ENCODE assay signal across 1 cellular context in the genomic region with DNA sequence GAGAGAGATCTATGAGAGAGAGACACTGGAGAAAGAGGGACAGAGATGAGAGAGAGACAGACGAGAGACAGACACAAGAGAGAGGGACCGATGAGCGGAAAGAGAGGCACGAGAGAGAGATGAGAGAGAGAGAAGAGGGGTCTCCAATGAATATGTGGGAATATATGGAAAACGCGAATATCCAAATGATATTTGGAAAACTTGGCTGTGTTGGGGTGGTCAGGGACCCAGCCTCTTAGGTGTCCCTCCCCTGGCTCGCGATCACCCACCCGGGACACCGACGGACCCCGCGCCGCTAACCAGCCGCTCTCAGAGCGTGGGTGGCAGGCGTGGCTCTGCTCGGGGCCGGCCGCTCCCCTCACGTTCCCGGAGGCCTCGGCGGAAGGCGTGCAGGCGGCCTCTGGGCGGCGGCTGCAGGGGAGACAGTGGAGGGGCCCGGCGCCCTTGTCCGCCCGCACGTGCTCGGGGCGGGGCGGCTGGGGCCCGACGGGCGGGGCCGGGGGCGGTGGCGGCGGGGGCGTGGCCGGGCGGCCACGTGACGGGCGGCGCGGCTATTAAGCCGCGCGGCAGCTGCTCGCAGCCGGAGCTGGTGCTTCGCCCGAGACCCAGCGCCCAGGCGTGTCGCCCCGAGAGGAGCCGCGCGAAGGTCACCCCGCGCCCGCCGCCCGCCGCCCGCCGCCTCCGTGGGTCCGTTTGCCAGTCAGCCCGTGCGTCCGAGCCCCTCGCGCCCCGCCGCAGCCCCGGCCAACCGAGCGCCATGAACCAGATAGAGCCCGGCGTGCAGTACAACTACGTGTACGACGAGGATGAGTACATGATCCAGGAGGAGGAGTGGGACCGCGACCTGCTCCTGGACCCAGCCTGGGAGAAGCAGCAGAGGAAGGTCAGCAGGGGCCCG.
TF ChIP-seq lines count a peak whose summit lies in the region.

A gene (plus strand): TSS at position 583 of the 898 bp plus-strand sequence. CDS start 175 bp downstream, at position 758.

TF ChIP-seq in endothelial cell of umbilical vein, 7 proteins besides CTCF, POLR2A, EP300 and RAD21:
- TF ChIP-seq POLR2AphosphoS5 (IDR thresholded peaks at IDR 0.05; ENCODE audit: insufficient read depth, low read depth, low read length) (no peak), GATA2 (IDR thresholded peaks at IDR 0.05; ENCODE audit: insufficient read depth, insufficient read length, low read depth, low read length) (no peak), FOS (IDR thresholded peaks at IDR 0.05; ENCODE audit: borderline replicate concordance, insufficient read depth, low read length) (no peak), MYC (IDR thresholded peaks at IDR 0.05; ENCODE audit: low read depth, low read length) (no peak), JUN (IDR thresholded peaks at IDR 0.05; ENCODE audit: borderline replicate concordance, insufficient read depth, insufficient read length, low read depth) (no peak), EZH2 (IDR thresholded peaks at IDR 0.05; ENCODE audit: borderline replicate concordance, low read depth, low read length, severe bottlenecking) (no peak)
- TF ChIP-seq, protein P1, sequence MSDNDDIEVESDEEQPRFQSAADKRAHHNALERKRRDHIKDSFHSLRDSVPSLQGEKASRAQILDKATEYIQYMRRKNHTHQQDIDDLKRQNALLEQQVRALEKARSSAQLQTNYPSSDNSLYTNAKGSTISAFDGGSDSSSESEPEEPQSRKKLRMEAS (IDR thresholded peaks at IDR 0.05; ENCODE audit: insufficient read depth, insufficient read length): no peak
